In genomic region chr16:47565454-47565853, GRCh38 we compare ENCODE assay signal across 8 cellular contexts.
A peak's percentile ranks its signal among the peaks of the same experiment; 100 is the strongest.
DNase-seq lines count a peak whose midpoint lies in the region; ATAC-seq and TF ChIP-seq lines count a peak whose summit lies in the region.

No MANE protein-coding gene starts in this region.

- peaks cover 60 to 71% (median 67%) of the 10 kb centered on the region in 3 donors for H3K4me1 Mint-ChIP-seq in T-cell
- no peaks in the 10 kb centered on the region for H3K4me1 Mint-ChIP-seq in neural progenitor cell

- no peaks in the 10 kb centered on the region for H3K9me2 ChIP-seq in PC-9 (ENCODE audit: insufficient read depth)

- H3K27me3 ChIP-seq in sigmoid colon = no peaks in the 10 kb centered on the region
- no peaks in the 10 kb centered on the region for H3K27me3 ChIP-seq in neural progenitor cell
- no peaks in the 10 kb centered on the region for H3K27me3 ChIP-seq in PC-9 (ENCODE audit: insufficient read depth, low read depth)

- no peak overlapping the region for H2AFZ ChIP-seq in neural progenitor cell (replicated peaks)
- H2AFZ ChIP-seq in PC-9 = no peak overlapping the region

- TF ChIP-seq POLR2A in sigmoid colon (IDR thresholded peaks at IDR 0.05) = no peak

- H3K36me3 ChIP-seq in sigmoid colon (no peaks in the 10 kb centered on the region), neural progenitor cell (no peaks in the 10 kb centered on the region), PC-9 (ENCODE audit: low read depth) (no peaks in the 10 kb centered on the region)

- H3K27ac ChIP-seq in sigmoid colon (peak overlapping the region; percentile 1 to 29 (median 16)), neural progenitor cell (no peak overlapping the region), PC-9 (no peak overlapping the region)

- peaks cover 58% of the 10 kb centered on the region for H3K36me3 Mint-ChIP-seq in T-cell
- peaks cover 13% of the 10 kb centered on the region for H3K36me3 Mint-ChIP-seq in neural progenitor cell

- BruUV-seq in PC-9 (replicated peaks; lab: Mats Ljungman, UMichigan) = no TSS peak

- no peaks in the 10 kb centered on the region for H3K4me1 ChIP-seq in sigmoid colon
- no peaks in the 10 kb centered on the region for H3K4me1 ChIP-seq in neural progenitor cell
- no peaks in the 10 kb centered on the region for H3K4me1 ChIP-seq in PC-9 (replicated peaks; ENCODE audit: insufficient read depth)

- POLR2A ChIA-PET in T-cell (lab: Charles Lee) = no interaction called here
- POLR2A ChIA-PET in PC-9 (lab: Charles Lee; ENCODE audit: unreplicated experiment) = no interaction called here

- H4K20me1 ChIP-seq in neural progenitor cell (ENCODE audit: low read depth) = no peaks in the 10 kb centered on the region
- H4K20me1 ChIP-seq in PC-9 (ENCODE audit: insufficient read depth) = peaks cover 3% of the 10 kb centered on the region; the same call in 1 of the 2 replicates

- no peak for TF ChIP-seq EP300 in sigmoid colon (IDR thresholded peaks at IDR 0.05)

- H3K27me3 Mint-ChIP-seq in T-cell (no peaks in the 10 kb centered on the region), neural progenitor cell (ENCODE audit: insufficient read depth, low read depth) (no peaks in the 10 kb centered on the region)

- H3K9me3 Mint-ChIP-seq in T-cell (peaks cover 3 to 5% (median 4%) of the 10 kb centered on the region in 3 donors), neural progenitor cell (no peaks in the 10 kb centered on the region)

- peak overlapping the region; percentile 26 to 60 (median 53) for H3K4me3 Mint-ChIP-seq in T-cell
- H3K4me3 Mint-ChIP-seq in neural progenitor cell = no peak overlapping the region

- TF ChIP-seq CTCF in HFF-Myc (IDR thresholded peaks at IDR 0.05; ENCODE audit: low read depth, low read length, missing control alignments) (no peak), fibroblast of mammary gland (conservative IDR thresholded peaks at IDR 0.05; ENCODE audit: control insufficient read depth, insufficient read depth, low read depth, low read length) (no peak), sigmoid colon (IDR thresholded peaks at IDR 0.05) (no peak), neural progenitor cell (IDR thresholded peaks at IDR 0.05) (no peak), PC-9 (conservative IDR thresholded peaks at IDR 0.05) (no peak)

- H3K9ac ChIP-seq in neural progenitor cell = no peak overlapping the region

- H3K4me2 ChIP-seq in neural progenitor cell (no peak overlapping the region), PC-9 (no peak overlapping the region)

- H3K27ac Mint-ChIP-seq in T-cell = peak overlapping the region; percentile 76 to 89
- no peak overlapping the region for H3K27ac Mint-ChIP-seq in neural progenitor cell

- CTCF ChIA-PET in T-cell (lab: Charles Lee) = no interaction called here
- CTCF ChIA-PET in PC-9 (lab: Charles Lee) = no interaction called here

- no peaks in the 10 kb centered on the region for H3K79me2 ChIP-seq in neural progenitor cell (ENCODE audit: low read depth)
- peaks cover 4% of the 10 kb centered on the region; the same call in 1 of the 2 replicates for H3K79me2 ChIP-seq in PC-9 (ENCODE audit: low read depth)

- intact Hi-C loops in sigmoid colon (cut with DNase I) = no loop called here
- intact Hi-C loops in PC-9 (cut with micrococcal nuclease; ENCODE audit: unreplicated experiment) = no loop called here

- H3K9me3 ChIP-seq in sigmoid colon (no peaks in the 10 kb centered on the region), neural progenitor cell (ENCODE audit: low read depth) (no peaks in the 10 kb centered on the region), PC-9 (ENCODE audit: insufficient read depth, low read depth) (no peaks in the 10 kb centered on the region)

- DNase-seq in HFF-Myc (ENCODE audit: extremely low read depth, low read depth) = peak; percentile 35
- DNase-seq in T-cell = peak in 2 of 34 experiments; percentile 1
- DNase-seq in fibroblast of mammary gland (ENCODE audit: low read depth) = peak; percentile 81
- DNase-seq in sigmoid colon = peak; percentile 82
- DNase-seq in neural progenitor cell (ENCODE audit: low spot score) = no peak
- no peak for DNase-seq in mesenteric fat pad (ENCODE audit: low spot score)
- no peak for DNase-seq in PC-9

- H3K4me3 ChIP-seq in HFF-Myc (replicated peaks; ENCODE audit: low read depth, low read length) (no peak overlapping the region), fibroblast of mammary gland (ENCODE audit: control insufficient read depth, low read depth, low read length) (no peak overlapping the region), sigmoid colon (no peak overlapping the region), neural progenitor cell (no peak overlapping the region), PC-9 (no peak overlapping the region)

- 72 to 78% methylated on average over 6 of the region's 6 CpGs for WGBS in sigmoid colon, 2 donors

- peak in 1 of 4 experiments; percentile 50 for ATAC-seq in T-cell (replicated peaks in 1 of 4)
- no peak for ATAC-seq in HG02870 (IDR thresholded peaks at IDR 0.05; ENCODE audit: unreplicated experiment)

- H3F3A ChIP-seq in neural progenitor cell (ENCODE audit: low read depth) (no peaks in the 10 kb centered on the region), PC-9 (ENCODE audit: insufficient read depth, low read depth) (no peaks in the 10 kb centered on the region)

Comparison
In these comparisons a context has a peak if more than half of its experiments do, and no peak if none do; other contexts are left out.
1. DNase-seq: peak in HFF-Myc (single experiment), fibroblast of mammary gland (single experiment) and sigmoid colon (single experiment); none in neural progenitor cell (single experiment), mesenteric fat pad (single experiment) and PC-9 (0 of 2).
2. H3K27ac ChIP-seq: peak in sigmoid colon (4 of 4); none in neural progenitor cell (single experiment) and PC-9 (single experiment).